Comparison of ENCODE assay signal across 9 cellular contexts in genomic region chr7:114663502-114663901, GRCh38.
DNase-seq lines count a peak whose midpoint lies in the region; ATAC-seq, FAIRE-seq and TF ChIP-seq lines count a peak whose summit lies in the region.
"Had no signal": no experiment of that assay in that cellular context is flagged by ENCODE, and none has a peak within 500 bp of the region (broad histone marks: within the 10 kb centered on the region; RNA-seq: fewer than 3 reads in every experiment).

No MANE protein-coding gene starts in this region.

- TF ChIP-seq POLR2A in lower leg skin (IDR thresholded peaks at IDR 0.05) (no peak), gastrocnemius medialis (IDR thresholded peaks at IDR 0.05) (no peak)

- no peaks in the 10 kb centered on the region for H3K9me3 ChIP-seq in gastrocnemius medialis
- H3K9me3 ChIP-seq: body of pancreas had no signal

- TF ChIP-seq CTCF in lower leg skin (IDR thresholded peaks at IDR 0.05), result no peak
- TF ChIP-seq CTCF in gastrocnemius medialis (IDR thresholded peaks at IDR 0.05 in 4 of 5, conservative IDR thresholded peaks at IDR 0.05 in 1 of 5), result no peak

- no peak for FAIRE-seq in HTR-8/SVneo (lab: Jason Lieb, UNC)

- 62 to 68% methylated on average over 1 of the region's 1 CpG for WGBS in lower leg skin, 2 donors

- in situ Hi-C loops in gastrocnemius medialis (cut with MboI; ENCODE audit: low sequenced_read_pairs in 4 of 4), result no loop called here

- no peak overlapping the region for H3K27ac ChIP-seq in gastrocnemius medialis
- H3K27ac ChIP-seq: body of pancreas had no signal

- intact Hi-C loops in lower leg skin (cut with DNase I; ENCODE audit: low total_unique reads), result no loop called here
- intact Hi-C loops in gastrocnemius medialis (cut with DNase I; ENCODE audit: low total_unique reads), result no loop called here

- H3K4me1 ChIP-seq in gastrocnemius medialis, result no peaks in the 10 kb centered on the region
- H3K4me1 ChIP-seq: body of pancreas had no signal

- DNase-seq in COR-L47 (lab: John Stamatoyannopoulos, UW) (peak; percentile 54), HT-29 (ENCODE audit: low spot score) (peak; percentile 80), OCI-M1 (lab: John Stamatoyannopoulos, UW) (peak; percentile 60), glomerular visceral epithelial cell (ENCODE audit: extremely low spot score) (peak; percentile 20), HTR-8/SVneo (ENCODE audit: insufficient read length, low spot score) (no peak), lower leg skin (ENCODE audit: low spot score in 2 of 2) (no peak), gastrocnemius medialis (no peak)
- no peak for DNase-seq in stimulated activated CD4-positive, alpha-beta T cell treated with anti-CD3 and anti-CD28 coated beads, Interleukin-4, amount 100 ng/mL, for 4 hours

- no peak for ATAC-seq in gastrocnemius medialis
- ATAC-seq: body of pancreas had no signal

- H3K4me3 ChIP-seq in lower leg skin (ENCODE audit: low read depth, poor library complexity, severe bottlenecking), result no peak overlapping the region
- no peak overlapping the region for H3K4me3 ChIP-seq in gastrocnemius medialis
- H3K4me3 ChIP-seq: body of pancreas had no signal

- no peaks in the 10 kb centered on the region for H3K36me3 ChIP-seq in gastrocnemius medialis

- no peaks in the 10 kb centered on the region for H3K27me3 ChIP-seq in gastrocnemius medialis
- H3K27me3 ChIP-seq: body of pancreas had no signal

Comparison
In these comparisons a context has a peak if more than half of its experiments do, and no peak if none do; other contexts are left out.
1. DNase-seq: peak in COR-L47 (single experiment), HT-29 (single experiment), OCI-M1 (single experiment) and glomerular visceral epithelial cell (single experiment); none in stimulated activated CD4-positive, alpha-beta T cell treated with anti-CD3 and anti-CD28 coated beads, Interleukin-4, amount 100 ng/mL, for 4 hours (0 of 2), HTR-8/SVneo (single experiment), lower leg skin (0 of 2) and gastrocnemius medialis (0 of 2).